In genomic region chr1:19390166-19390850, GRCh38 we compare ENCODE assay signal across 10 cellular contexts.
DNase-seq lines count a peak whose midpoint lies in the region; ATAC-seq lines count a peak whose summit lies in the region.
"Had no signal": no experiment of that assay in that cellular context is flagged by ENCODE, and none has a peak within 500 bp of the region (broad histone marks: within the 10 kb centered on the region; RNA-seq: fewer than 3 reads in every experiment).

No MANE protein-coding gene starts in this region.

- H3K36me3 Mint-ChIP-seq in activated CD4-positive, alpha-beta memory T cell treated with anti-CD3 and anti-CD28 coated beads, Interleukin-2, amount 10 ng/mL, durations not matched to agents 7 days and 5 days (ENCODE audit: low read depth), result peaks cover 17% of the 10 kb centered on the region
- H3K36me3 Mint-ChIP-seq in immature natural killer cell, result peaks cover 0 to 4% (median 0%) of the 10 kb centered on the region in 3 donors

- peaks cover 2 to 55% (median 43%) of the 10 kb centered on the region in 5 donors for H3K4me1 ChIP-seq in subcutaneous abdominal adipose tissue (ENCODE audit: control insufficient read depth in 5 of 5, insufficient read depth in 5 of 5, low read length in 5 of 5)

- peaks cover 67% of the 10 kb centered on the region for H3K4me1 Mint-ChIP-seq in activated CD4-positive, alpha-beta memory T cell treated with anti-CD3 and anti-CD28 coated beads, Interleukin-2, amount 10 ng/mL, durations not matched to agents 7 days and 5 days
- H3K4me1 Mint-ChIP-seq in immature natural killer cell, result peaks cover 83% of the 10 kb centered on the region in 2 donors

- DNase-seq in NCI-H187 (lab: John Stamatoyannopoulos, UW) (peak; percentile 31 to 49), NCI-H187 treated with DMSO at 0.1 percent for 48 hours (lab: John Stamatoyannopoulos, UW) (no peak), immature natural killer cell (peak in 1 of 3 donors; percentile 7), RPMI8226 (no peak), midbrain (lab: John Stamatoyannopoulos, UW) (no peak)
- no peak for DNase-seq in activated CD4-positive, alpha-beta memory T cell treated with anti-CD3 and anti-CD28 coated beads, Interleukin-2, amount 10 ng/mL, durations not matched to agents 7 days and 5 days

- no peaks in the 10 kb centered on the region for H3K9me3 ChIP-seq in subcutaneous abdominal adipose tissue (ENCODE audit: control insufficient read depth in 5 of 5, low read length in 5 of 5)

- peak overlapping the region; percentile 64 for H3K4me3 Mint-ChIP-seq in activated CD4-positive, alpha-beta memory T cell treated with anti-CD3 and anti-CD28 coated beads, Interleukin-2, amount 10 ng/mL, durations not matched to agents 7 days and 5 days
- H3K4me3 Mint-ChIP-seq in immature natural killer cell, result peak overlapping the region; percentile 80 to 91 (median 88)

- no peak for ATAC-seq in HG03175 (IDR thresholded peaks at IDR 0.05; ENCODE audit: unreplicated experiment)

- CTCF ChIA-PET in activated CD4-positive, alpha-beta memory T cell treated with anti-CD3 and anti-CD28 coated beads, Interleukin-2, amount 10 ng/mL, durations not matched to agents 7 days and 5 days (lab: Charles Lee), result interaction anchor here (0.7 to 4.4 kb wide), 28 partner anchors 10 to 272 kb away, joined by 3 to 35 read pairs (median 4); partner anchors contain the start of genes CAPZB and NBL1

- no peaks in the 10 kb centered on the region for H3K27me3 Mint-ChIP-seq in activated CD4-positive, alpha-beta memory T cell treated with anti-CD3 and anti-CD28 coated beads, Interleukin-2, amount 10 ng/mL, durations not matched to agents 7 days and 5 days
- H3K27me3 Mint-ChIP-seq in immature natural killer cell (ENCODE audit: low read depth in 3 of 3), result peaks cover 2 to 8% (median 6%) of the 10 kb centered on the region in 3 donors

- peak overlapping the region in 1 of 5 donors; percentile 35 for H3K4me3 ChIP-seq in subcutaneous abdominal adipose tissue (ENCODE audit: low read depth in 1 of 5, low read length in 5 of 5)
- H3K4me3 ChIP-seq: cardiac muscle cell had no signal

- POLR2A ChIA-PET in activated CD4-positive, alpha-beta memory T cell treated with anti-CD3 and anti-CD28 coated beads, Interleukin-2, amount 10 ng/mL, durations not matched to agents 7 days and 5 days (lab: Charles Lee), result interaction anchor here (0.8 to 1.9 kb wide), 18 partner anchors 9 to 257 kb away, joined by 3 to 11 read pairs (median 4); partner anchors contain the start of genes CAPZB and UBR4

- H3K27me3 ChIP-seq in subcutaneous abdominal adipose tissue (ENCODE audit: control insufficient read depth in 5 of 5, insufficient read depth in 4 of 5, low read length in 5 of 5), result no peaks in the 10 kb centered on the region
- H3K27me3 ChIP-seq: cardiac muscle cell had no signal

- peaks cover 0 to 2% (median under 1%) of the 10 kb centered on the region in 5 donors for H3K36me3 ChIP-seq in subcutaneous abdominal adipose tissue (ENCODE audit: control insufficient read depth in 5 of 5, insufficient read depth in 5 of 5, low read length in 5 of 5)
- H3K36me3 ChIP-seq: cardiac muscle cell had no signal

- H3K9ac ChIP-seq in subcutaneous abdominal adipose tissue (ENCODE audit: low read length in 5 of 5), result peak overlapping the region in 3 of 5 donors; percentile 35 to 45 (median 35)

- H3K27ac Mint-ChIP-seq in activated CD4-positive, alpha-beta memory T cell treated with anti-CD3 and anti-CD28 coated beads, Interleukin-2, amount 10 ng/mL, durations not matched to agents 7 days and 5 days, result peak overlapping the region; percentile 93
- peak overlapping the region; percentile 92 to 98 (median 94) for H3K27ac Mint-ChIP-seq in immature natural killer cell

- peak overlapping the region; percentile 48 for H3K27ac ChIP-seq in subcutaneous abdominal adipose tissue (ENCODE audit: low read depth, low read length)
- H3K27ac ChIP-seq: 22Rv1, cardiac muscle cell had no signal

- H3K9me3 Mint-ChIP-seq in activated CD4-positive, alpha-beta memory T cell treated with anti-CD3 and anti-CD28 coated beads, Interleukin-2, amount 10 ng/mL, durations not matched to agents 7 days and 5 days, result no peaks in the 10 kb centered on the region
- H3K9me3 Mint-ChIP-seq in immature natural killer cell, result no peaks in the 10 kb centered on the region

Comparison
In these comparisons a context has a peak if more than half of its experiments do, and no peak if none do; other contexts are left out.
1. DNase-seq: peak in NCI-H187 (2 of 2); none in NCI-H187 treated with DMSO at 0.1 percent for 48 hours (single experiment), activated CD4-positive, alpha-beta memory T cell treated with anti-CD3 and anti-CD28 coated beads, Interleukin-2, amount 10 ng/mL, durations not matched to agents 7 days and 5 days (single experiment), RPMI8226 (single experiment) and midbrain (single experiment).